Comparison of ENCODE assay signal across 8 cellular contexts in the genomic region with DNA sequence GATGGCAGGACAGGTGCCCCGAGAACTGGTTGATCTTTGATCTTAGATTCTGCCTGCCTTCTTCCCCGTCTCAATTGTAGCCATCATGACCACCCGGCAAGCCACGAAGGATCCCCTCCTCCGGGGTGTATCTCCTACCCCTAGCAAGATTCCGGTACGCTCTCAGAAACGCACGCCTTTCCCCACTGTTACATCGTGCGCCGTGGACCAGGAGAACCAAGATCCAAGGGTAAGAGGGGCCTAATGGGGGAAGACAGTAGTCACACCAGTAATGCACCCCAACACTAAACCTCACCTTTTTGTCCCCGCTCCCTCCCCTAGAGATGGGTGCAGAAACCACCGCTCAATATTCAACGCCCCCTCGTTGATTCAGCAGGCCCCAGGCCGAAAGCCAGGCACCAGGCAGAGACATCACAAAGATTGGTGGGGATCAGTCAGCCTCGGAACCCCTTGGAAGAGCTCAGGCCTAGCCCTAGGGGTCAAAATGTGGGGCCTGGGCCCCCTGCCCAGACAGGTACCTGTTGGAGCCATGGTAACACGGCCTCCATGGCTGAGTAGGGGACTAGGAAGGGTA. TPM values are rescaled to one million over a fixed set of nuclear protein-coding genes. Genes with fewer than 3 reads are reported as not detected.
A peak's percentile ranks its signal among the peaks of the same experiment; 100 is the strongest.
DNase-seq lines count a peak whose midpoint lies in the region; ATAC-seq, FAIRE-seq and TF ChIP-seq lines count a peak whose summit lies in the region.

No MANE protein-coding gene starts in this region.

- CTCF ChIA-PET in GM12878 (lab: Yijun Ruan, JAX), result interaction anchor here (0.8 to 5.5 kb wide), 11 partner anchors 8 to 470 kb away, joined by 3 to 37 read pairs (median 9); a partner anchor contains a TSS

- SMC1A ChIA-PET in GM12878 (lab: Charles Lee; ENCODE audit: uncharacterized antibody, unreplicated experiment), result interaction anchor here (1.1 to 2.0 kb wide), 7 partner anchors 8 to 35 kb away, joined by 3 to 10 read pairs (median 4); a partner anchor contains a TSS

- POLR2A ChIA-PET in GM12878 (lab: Charles Lee), result interaction anchor here (0.8 to 1.8 kb wide), 10 partner anchors 8 to 340 kb away, joined by 3 to 10 read pairs (median 4); a partner anchor contains a TSS

- peak overlapping the region; percentile 72 for H2AK5ac ChIP-seq in mesendoderm (ENCODE audit: low read length)

- TF ChIP-seq RAD21 in GM12878 (IDR thresholded peaks at IDR 0.05; ENCODE audit: insufficient read depth, low read depth, low read length), result no peak

- H4K5ac ChIP-seq in mesendoderm (ENCODE audit: low read length), result no peak overlapping the region

- BruUV-seq in GM12878 (replicated peaks; lab: Mats Ljungman, UMichigan), result TSS peak; percentile 90

- H3K56ac ChIP-seq in mesendoderm (ENCODE audit: low read length), result peak overlapping the region; percentile 99

- peak overlapping the region; percentile 30 for H2BK5ac ChIP-seq in mesendoderm (ENCODE audit: low read length)

- H3K27me3 ChIP-seq in heart right ventricle, result no peaks in the 10 kb centered on the region
- H3K27me3 ChIP-seq in GM12878 (replicated peaks in 1 of 2; ENCODE audit: control insufficient read depth in 2 of 2, insufficient read depth in 2 of 2, low read length in 1 of 2), result no peaks in the 10 kb centered on the region
- H3K27me3 ChIP-seq in mesendoderm (ENCODE audit: insufficient read depth, low read length, poor library complexity), result no peaks in the 10 kb centered on the region
- H3K27me3 ChIP-seq in upper lobe of right lung, result no peaks in the 10 kb centered on the region

- H3K79me1 ChIP-seq in mesendoderm (ENCODE audit: low read length), result peaks cover 7% of the 10 kb centered on the region

- H3K4me2 ChIP-seq in GM12878 (ENCODE audit: control insufficient read depth, insufficient read depth), result peak overlapping the region; percentile 93
- peak overlapping the region; percentile 97 for H3K4me2 ChIP-seq in mesendoderm (ENCODE audit: low read length)

- peak overlapping the region; percentile 45 for H3K23ac ChIP-seq in mesendoderm (ENCODE audit: low read length)

- no peak for TF ChIP-seq POLR2A in GM12878 (IDR thresholded peaks at IDR 0.05; ENCODE audit: low read depth, low read length)

- no peak for DNase-seq in heart right ventricle
- no peak for DNase-seq in left ventricle myocardium superior
- no peak for DNase-seq in GM12878 (ENCODE audit: low read depth, low spot score)
- no peak for DNase-seq in mesendoderm
- no peak for DNase-seq in upper lobe of right lung
- no peak for DNase-seq in NCI-H1105 treated with DMSO at 0.1 percent for 48 hours (lab: John Stamatoyannopoulos, UW)

- peaks cover 0 to 14% (median 6%) of the 10 kb centered on the region in 9 donors for H3K4me1 ChIP-seq in heart right ventricle
- H3K4me1 ChIP-seq in GM12878 (ENCODE audit: control insufficient read depth, insufficient read depth, low read length), result peaks cover 9% of the 10 kb centered on the region
- H3K4me1 ChIP-seq in mesendoderm (ENCODE audit: control insufficient read depth, low read depth, low read length), result peaks cover 4% of the 10 kb centered on the region
- peaks cover 11% of the 10 kb centered on the region for H3K4me1 ChIP-seq in upper lobe of right lung

- H3K79me2 ChIP-seq in GM12878 (ENCODE audit: control insufficient read depth, insufficient read depth, low read length) (peaks cover 10% of the 10 kb centered on the region), mesendoderm (ENCODE audit: control insufficient read depth, insufficient read depth, low read length) (peaks cover 6% of the 10 kb centered on the region)

- TF ChIP-seq CTCF in heart right ventricle (IDR thresholded peaks at IDR 0.05), result no peak
- TF ChIP-seq CTCF in GM12878 (IDR thresholded peaks at IDR 0.05 in 2 of 3, conservative IDR thresholded peaks at IDR 0.05 in 1 of 3; ENCODE audit: control insufficient read depth in 2 of 3, extremely low read depth in 1 of 3, insufficient read depth in 1 of 3, low read depth in 3 of 3, low read length in 3 of 3), result no peak
- TF ChIP-seq CTCF in upper lobe of right lung (IDR thresholded peaks at IDR 0.05), result no peak

- no peak for FAIRE-seq in GM12878 (lab: Jason Lieb, UNC)

- H3K4me3 ChIP-seq in heart right ventricle (peak overlapping the region in 9 of 10 donors; percentile 44 to 82 (median 64)), GM12878 (peak overlapping the region; percentile 95), mesendoderm (ENCODE audit: low read length) (peak overlapping the region; percentile 100), upper lobe of right lung (peak overlapping the region; percentile 77)

- no peak overlapping the region for H2BK15ac ChIP-seq in mesendoderm (replicated peaks; ENCODE audit: low read depth)

- H3K18ac ChIP-seq in mesendoderm (ENCODE audit: low read length), result no peak overlapping the region

- no peaks in the 10 kb centered on the region for H3K9me3 ChIP-seq in heart right ventricle
- H3K9me3 ChIP-seq in GM12878 (replicated peaks; ENCODE audit: control insufficient read depth, insufficient read depth, low read length), result no peaks in the 10 kb centered on the region
- no peaks in the 10 kb centered on the region for H3K9me3 ChIP-seq in upper lobe of right lung

- H2AFZ ChIP-seq in GM12878 (ENCODE audit: control insufficient read depth, low read depth, low read length), result peak overlapping the region; percentile 95

- ATAC-seq in heart right ventricle (no peak), left ventricle myocardium superior (no peak), GM12878 (no peak; the same call in 2 of the 3 replicates), upper lobe of right lung (no peak), GM21576 (IDR thresholded peaks at IDR 0.05; ENCODE audit: unreplicated experiment) (no peak), GM19035 (IDR thresholded peaks at IDR 0.05; ENCODE audit: unreplicated experiment) (no peak)

- no peak for TF ChIP-seq EP300 in GM12878 (IDR thresholded peaks at IDR 0.05; ENCODE audit: borderline replicate concordance in 1 of 2, control insufficient read depth in 1 of 2, low read depth in 2 of 2, low read length in 2 of 2)

- peaks cover 0 to 7% (median 0%) of the 10 kb centered on the region in 9 donors for H3K36me3 ChIP-seq in heart right ventricle
- peaks cover 2 to 4% of the 10 kb centered on the region in 2 experiments; a peak in 3 of 4 replicates for H3K36me3 ChIP-seq in GM12878 (ENCODE audit: control insufficient read depth in 2 of 2, insufficient read depth in 2 of 2, low read length in 1 of 2)
- peaks cover 8% of the 10 kb centered on the region for H3K36me3 ChIP-seq in mesendoderm (ENCODE audit: control insufficient read depth, insufficient read depth, low read length)
- H3K36me3 ChIP-seq in upper lobe of right lung, result no peaks in the 10 kb centered on the region

- 9 to 13% methylated on average over 19 of the region's 19 CpGs for WGBS in heart right ventricle, 2 donors
- 9% methylated on average over 19 of the region's 19 CpGs for WGBS in GM12878 (ENCODE audit: insufficient coverage, insufficient replicate concordance, low lambda C conversion rate, missing lambda C conversion rate)
- WGBS in mesendoderm (ENCODE audit: extremely low coverage, insufficient coverage, low lambda C conversion rate), result no CpG with 5 or more reads among the region's 19 CpGs

- H3K27ac ChIP-seq in heart right ventricle, result peak overlapping the region in 1 of 10 donors; percentile 41
- peak overlapping the region; percentile 87 for H3K27ac ChIP-seq in GM12878 (ENCODE audit: control insufficient read depth, insufficient read depth)
- H3K27ac ChIP-seq in mesendoderm (ENCODE audit: low read depth, low read length), result no peak overlapping the region
- H3K27ac ChIP-seq in upper lobe of right lung, result no peak overlapping the region

- intact Hi-C loops in heart right ventricle (cut with DNase I), result no loop called here
- intact Hi-C loops in left ventricle myocardium superior (cut with micrococcal nuclease), result no loop called here
- intact Hi-C loops in GM12878 (cut with micrococcal nuclease; ENCODE audit: unreplicated experiment), result no loop called here
- intact Hi-C loops in upper lobe of right lung (cut with DNase I), result no loop called here

- RAD21 ChIA-PET in GM12878 (lab: Charles Lee; ENCODE audit: unreplicated experiment), result interaction anchor here (0.5 to 2.2 kb wide), 11 partner anchors 8 to 418 kb away, joined by 3 to 15 read pairs (median 3); a partner anchor contains a TSS

- H4K20me1 ChIP-seq in GM12878 (ENCODE audit: control insufficient read depth, insufficient read depth), result no peaks in the 10 kb centered on the region

- no peak overlapping the region for H4K8ac ChIP-seq in mesendoderm (ENCODE audit: low read depth, low read length)

- no peak overlapping the region for H2BK120ac ChIP-seq in mesendoderm (ENCODE audit: low read depth, low read length)

- in situ Hi-C loops in GM12878 (cut with MboI), result no loop called here

- H3K9ac ChIP-seq in GM12878 (ENCODE audit: control insufficient read depth, insufficient read depth, low read length) (peak overlapping the region; percentile 94), mesendoderm (ENCODE audit: low read length) (peak overlapping the region; percentile 99)

- no peak overlapping the region for H3K4ac ChIP-seq in mesendoderm (ENCODE audit: low read depth, low read length)

RNA-seq across cellular contexts. Expression of a gene that starts 0.6 kb away (rescaled TPM):
- total RNA-seq in heart right ventricle, result 1 to 10 TPM in 2 of 10 donors, under 1 TPM in 5, not detected in 3; 0.40 to 4.9 (median 0.72) TPM
- 1 to 10 TPM in 1 of 2 donors, under 1 TPM in 1; 0.20 to 1.3 TPM for polyA plus RNA-seq in heart right ventricle
- total RNA-seq in left ventricle myocardium superior, result 0.37 TPM
- 21.4 and 21.8 TPM in 2 replicates for total RNA-seq in GM12878 (2013; cell fraction: nucleolus; rRNA removed)
- total RNA-seq in GM12878 (2014; rRNA removed), result 38.9 and 39.1 TPM in 2 replicates
- total RNA-seq in GM12878 (2014; rRNA removed; fragmentation: Illumina TruSeq; extraction: Trizol), result 40.1 and 44.2 TPM in 2 replicates
- total RNA-seq in GM12878 (2021), result 48.8 and 58.2 TPM in 2 replicates
- 13.1 TPM for polyA plus RNA-seq in GM12878 (2011; ENCODE audit: low read depth)
- 15.6 and 29.0 TPM in 2 replicates for polyA plus RNA-seq in GM12878 (2011; rRNA removed)
- polyA plus RNA-seq in GM12878 (2011; cell fraction: cytosol; rRNA removed), result 22.7 and 35.7 TPM in 2 replicates
- polyA plus RNA-seq in GM12878 (2011; cell fraction: nucleus; rRNA removed), result 112 and 150 TPM in 2 replicates
- polyA plus RNA-seq in GM12878 (2012), result 23.4 and 24.0 TPM in 2 replicates
- 41.8 and 93.7 TPM in 2 replicates for polyA plus RNA-seq in GM12878 (2014; fragmentation: Illumina TruSeq; extraction: Trizol)
- polyA plus RNA-seq in GM12878 (2014; fragmentation: Nextera tagmentation; extraction: Ambion mirVana), result 10 to 100 TPM; 26.8 to 46.9 TPM
- 69.9 and 75.4 TPM in 2 replicates for polyA plus RNA-seq in GM12878 (2014; rRNA removed)
- polyA plus RNA-seq in GM12878 (2016; fragmentation: Nextera tagmentation; extraction: Ambion mirVana), result 10 to 100 TPM; 59.3 to 59.8 TPM
- polyA minus RNA-seq in GM12878 (2011; rRNA and poly(A)+ RNA removed), result 17.0 and 28.9 TPM in 2 replicates
- 13.1 and 17.6 TPM in 2 replicates for polyA minus RNA-seq in GM12878 (2011; cell fraction: cytosol; rRNA and poly(A)+ RNA removed)
- polyA minus RNA-seq in GM12878 (2011; cell fraction: nucleus; rRNA and poly(A)+ RNA removed), result 37.7 and 62.9 TPM in 2 replicates
- 57.2 TPM for polyA plus RNA-seq in mesendoderm (2013, experiment 1 of 2)
- 56.2 TPM for polyA plus RNA-seq in mesendoderm (2013, experiment 2 of 2)
- 0.96 TPM for total RNA-seq in upper lobe of right lung

RNA-seq across cellular contexts. Expression of a gene that starts 13.4 kb away (rescaled TPM):
- not detected for total RNA-seq in heart right ventricle
- not detected for polyA plus RNA-seq in heart right ventricle
- total RNA-seq in left ventricle myocardium superior, result not detected
- total RNA-seq in GM12878 (2013; cell fraction: nucleolus; rRNA removed), result not detected in 2 replicates
- not detected in 2 replicates for total RNA-seq in GM12878 (2014; rRNA removed)
- total RNA-seq in GM12878 (2014; rRNA removed; fragmentation: Illumina TruSeq; extraction: Trizol), result not detected in 2 replicates
- not detected in 2 replicates for total RNA-seq in GM12878 (2021)
- not detected for polyA plus RNA-seq in GM12878 (2011; ENCODE audit: low read depth)
- polyA plus RNA-seq in GM12878 (2011; rRNA removed), result not detected in 2 replicates
- 0.03 TPM in 1 of 2 replicates, not detected in the other for polyA plus RNA-seq in GM12878 (2011; cell fraction: cytosol; rRNA removed)
- 0.06 and 0.13 TPM in 2 replicates for polyA plus RNA-seq in GM12878 (2011; cell fraction: nucleus; rRNA removed)
- 0.12 and 0.13 TPM in 2 replicates for polyA plus RNA-seq in GM12878 (2012)
- polyA plus RNA-seq in GM12878 (2014; fragmentation: Illumina TruSeq; extraction: Trizol), result not detected in 2 replicates
- not detected for polyA plus RNA-seq in GM12878 (2014; fragmentation: Nextera tagmentation; extraction: Ambion mirVana)
- 0.05 TPM in 1 of 2 replicates, not detected in the other for polyA plus RNA-seq in GM12878 (2014; rRNA removed)
- polyA plus RNA-seq in GM12878 (2016; fragmentation: Nextera tagmentation; extraction: Ambion mirVana), result not detected
- not detected in 2 replicates for polyA minus RNA-seq in GM12878 (2011; rRNA and poly(A)+ RNA removed)
- polyA minus RNA-seq in GM12878 (2011; cell fraction: cytosol; rRNA and poly(A)+ RNA removed), result not detected in 2 replicates
- polyA minus RNA-seq in GM12878 (2011; cell fraction: nucleus; rRNA and poly(A)+ RNA removed), result 0.19 TPM in 1 of 2 replicates, not detected in the other
- 0.06 TPM for polyA plus RNA-seq in mesendoderm (2013, experiment 1 of 2)
- polyA plus RNA-seq in mesendoderm (2013, experiment 2 of 2), result 0.04 TPM
- total RNA-seq in upper lobe of right lung, result not detected

RNA-seq across cellular contexts. Expression of a gene that starts 23.1 kb away (rescaled TPM):
- total RNA-seq in heart right ventricle, result under 1 TPM in 7 of 10 donors, not detected in 3; 0.17 to 0.59 (median 0.26) TPM
- under 1 TPM in 1 of 2 donors, not detected in 1; 0.01 TPM for polyA plus RNA-seq in heart right ventricle
- total RNA-seq in left ventricle myocardium superior, result 0.10 TPM
- total RNA-seq in GM12878 (2013; cell fraction: nucleolus; rRNA removed), result 1.1 and 1.2 TPM in 2 replicates
- total RNA-seq in GM12878 (2014; rRNA removed), result 0.05 and 0.11 TPM in 2 replicates
- total RNA-seq in GM12878 (2014; rRNA removed; fragmentation: Illumina TruSeq; extraction: Trizol), result 0.09 TPM in 2 replicates
- total RNA-seq in GM12878 (2021), result 0.15 and 0.19 TPM in 2 replicates
- polyA plus RNA-seq in GM12878 (2011; ENCODE audit: low read depth), result not detected
- 0.61 and 0.82 TPM in 2 replicates for polyA plus RNA-seq in GM12878 (2011; rRNA removed)
- 0.75 and 1.2 TPM in 2 replicates for polyA plus RNA-seq in GM12878 (2011; cell fraction: cytosol; rRNA removed)
- polyA plus RNA-seq in GM12878 (2011; cell fraction: nucleus; rRNA removed), result 1.3 and 1.5 TPM in 2 replicates
- 0.08 and 0.19 TPM in 2 replicates for polyA plus RNA-seq in GM12878 (2012)
- polyA plus RNA-seq in GM12878 (2014; fragmentation: Illumina TruSeq; extraction: Trizol), result 0.06 and 0.10 TPM in 2 replicates
- polyA plus RNA-seq in GM12878 (2014; fragmentation: Nextera tagmentation; extraction: Ambion mirVana), result not detected
- polyA plus RNA-seq in GM12878 (2014; rRNA removed), result 0.20 and 0.44 TPM in 2 replicates
- under 1 TPM in 1 of 2 experiments, not detected in 1; 0.13 TPM for polyA plus RNA-seq in GM12878 (2016; fragmentation: Nextera tagmentation; extraction: Ambion mirVana)
- 0.44 and 0.77 TPM in 2 replicates for polyA minus RNA-seq in GM12878 (2011; rRNA and poly(A)+ RNA removed)
- polyA minus RNA-seq in GM12878 (2011; cell fraction: cytosol; rRNA and poly(A)+ RNA removed), result not detected in 2 replicates
- polyA minus RNA-seq in GM12878 (2011; cell fraction: nucleus; rRNA and poly(A)+ RNA removed), result 0.57 and 0.60 TPM in 2 replicates
- polyA plus RNA-seq in mesendoderm (2013, experiment 1 of 2), result 0.41 TPM
- polyA plus RNA-seq in mesendoderm (2013, experiment 2 of 2), result 0.32 TPM
- total RNA-seq in upper lobe of right lung, result 0.67 TPM

RNA-seq across cellular contexts. Expression of a gene that starts 28.7 kb away (rescaled TPM):
- total RNA-seq in heart right ventricle, result under 1 TPM in 5 of 10 donors, not detected in 5; 0.10 to 0.64 (median 0.47) TPM
- polyA plus RNA-seq in heart right ventricle, result under 1 TPM; 0.35 to 0.51 TPM
- not detected for total RNA-seq in left ventricle myocardium superior
- total RNA-seq in GM12878 (2013; cell fraction: nucleolus; rRNA removed), result not detected in 2 replicates
- total RNA-seq in GM12878 (2014; rRNA removed), result 0.22 and 0.23 TPM in 2 replicates
- total RNA-seq in GM12878 (2014; rRNA removed; fragmentation: Illumina TruSeq; extraction: Trizol), result 0.09 TPM in 1 of 2 replicates, not detected in the other
- 0.31 TPM in 1 of 2 replicates, not detected in the other for total RNA-seq in GM12878 (2021)
- not detected for polyA plus RNA-seq in GM12878 (2011; ENCODE audit: low read depth)
- polyA plus RNA-seq in GM12878 (2011; rRNA removed), result not detected in 2 replicates
- polyA plus RNA-seq in GM12878 (2011; cell fraction: cytosol; rRNA removed), result not detected in 2 replicates
- 0.04 and 0.25 TPM in 2 replicates for polyA plus RNA-seq in GM12878 (2011; cell fraction: nucleus; rRNA removed)
- polyA plus RNA-seq in GM12878 (2012), result not detected in 2 replicates
- 0.09 TPM in 1 of 2 replicates, not detected in the other for polyA plus RNA-seq in GM12878 (2014; fragmentation: Illumina TruSeq; extraction: Trizol)
- polyA plus RNA-seq in GM12878 (2014; fragmentation: Nextera tagmentation; extraction: Ambion mirVana), result under 1 TPM; 0.11 to 0.16 TPM
- 0.19 TPM in 1 of 2 replicates, not detected in the other for polyA plus RNA-seq in GM12878 (2014; rRNA removed)
- under 1 TPM in 1 of 2 experiments, not detected in 1; 0.45 TPM for polyA plus RNA-seq in GM12878 (2016; fragmentation: Nextera tagmentation; extraction: Ambion mirVana)
- polyA minus RNA-seq in GM12878 (2011; rRNA and poly(A)+ RNA removed), result not detected in 2 replicates
- polyA minus RNA-seq in GM12878 (2011; cell fraction: cytosol; rRNA and poly(A)+ RNA removed), result not detected in 2 replicates
- not detected in 2 replicates for polyA minus RNA-seq in GM12878 (2011; cell fraction: nucleus; rRNA and poly(A)+ RNA removed)
- 0.49 TPM for polyA plus RNA-seq in mesendoderm (2013, experiment 1 of 2)
- polyA plus RNA-seq in mesendoderm (2013, experiment 2 of 2), result 0.49 TPM
- not detected for total RNA-seq in upper lobe of right lung

RNA-seq across cellular contexts. Expression of a gene that starts 43.7 kb away (rescaled TPM):
- total RNA-seq in heart right ventricle (10 to 100 TPM in 1 of 10 donors, 1 to 10 TPM in 9; 3.5 to 10.6 (median 5.1) TPM), left ventricle myocardium superior (5.7 TPM), GM12878 (2014; rRNA removed) (17.2 and 23.0 TPM in 2 replicates), GM12878 (2014; rRNA removed; fragmentation: Illumina TruSeq; extraction: Trizol) (29.6 and 30.0 TPM in 2 replicates), GM12878 (2021) (22.7 and 26.2 TPM in 2 replicates), upper lobe of right lung (12.6 TPM)
- polyA plus RNA-seq in heart right ventricle (10 to 100 TPM in 1 of 2 donors, 1 to 10 TPM in 1; 4.8 to 11.5 TPM), GM12878 (2011; rRNA removed) (54.2 and 76.7 TPM in 2 replicates), GM12878 (2014; fragmentation: Illumina TruSeq; extraction: Trizol) (36.0 and 39.8 TPM in 2 replicates), GM12878 (2014; fragmentation: Nextera tagmentation; extraction: Ambion mirVana) (10 to 100 TPM in 1 of 2 experiments, 1 to 10 TPM in 1; 9.0 to 12.9 TPM), GM12878 (2014; rRNA removed) (25.2 TPM in 2 replicates), GM12878 (2016; fragmentation: Nextera tagmentation; extraction: Ambion mirVana) (10 to 100 TPM; 28.8 to 36.9 TPM)
- total RNA-seq in GM12878 (2013; cell fraction: nucleolus; rRNA removed), result 99.1 and 102 TPM in 2 replicates
- 24.7 TPM for polyA plus RNA-seq in GM12878 (2011; ENCODE audit: low read depth)
- polyA plus RNA-seq in GM12878 (2011; cell fraction: cytosol; rRNA removed), result 45.9 and 58.8 TPM in 2 replicates
- polyA plus RNA-seq in GM12878 (2011; cell fraction: nucleus; rRNA removed), result 29.2 and 32.2 TPM in 2 replicates
- 26.5 and 28.7 TPM in 2 replicates for polyA plus RNA-seq in GM12878 (2012)
- 73.0 and 74.3 TPM in 2 replicates for polyA minus RNA-seq in GM12878 (2011; rRNA and poly(A)+ RNA removed)
- 31.5 and 40.1 TPM in 2 replicates for polyA minus RNA-seq in GM12878 (2011; cell fraction: cytosol; rRNA and poly(A)+ RNA removed)
- polyA minus RNA-seq in GM12878 (2011; cell fraction: nucleus; rRNA and poly(A)+ RNA removed), result 26.4 and 37.9 TPM in 2 replicates
- 36.3 TPM for polyA plus RNA-seq in mesendoderm (2013, experiment 1 of 2)
- 36.3 TPM for polyA plus RNA-seq in mesendoderm (2013, experiment 2 of 2)
